8 cellular contexts compared by ENCODE assay signal in genomic region chr12:54126696-54127537, GRCh38.
DNase-seq lines count a peak whose midpoint lies in the region; ATAC-seq and TF ChIP-seq lines count a peak whose summit lies in the region.

No MANE protein-coding gene starts in this region.

- TF ChIP-seq CTCF in RWPE2 (IDR thresholded peaks at IDR 0.05; ENCODE audit: poor library complexity, severe bottlenecking) (no peak), gastroesophageal sphincter (IDR thresholded peaks at IDR 0.05) (no peak), omental fat pad (IDR thresholded peaks at IDR 0.05) (no peak)

- H3K27ac ChIP-seq in BLaER1 treated with 17β-estradiol and CSF1 and Interleukin-3, amounts not matched to agents 10 nM and 100 nM, result no peak overlapping the region
- H3K27ac ChIP-seq in RWPE2 (ENCODE audit: poor library complexity, severe bottlenecking) (no peak overlapping the region), gastroesophageal sphincter (peak overlapping the region; percentile 51 to 94 (median 89))

- H3K9ac ChIP-seq in BLaER1 treated with 17β-estradiol and CSF1 and Interleukin-3, amounts not matched to agents 10 nM and 100 nM, result no peak overlapping the region

- WGBS in gastroesophageal sphincter (ENCODE audit: low coverage in 1 of 2), 2 donors, result 0% methylated on average over 8 to 15 of the region's 31 CpGs

- peak overlapping the region in 6 of 10 experiments; percentile 6 to 41 (median 28); a peak in 7 of 20 replicates for H3K4me3 ChIP-seq in BLaER1 treated with 17β-estradiol and CSF1 and Interleukin-3, amounts not matched to agents 10 nM and 100 nM
- H3K4me3 ChIP-seq in RWPE2 (ENCODE audit: severe bottlenecking) (peak overlapping the region; percentile 40), gastroesophageal sphincter (peak overlapping the region; percentile 81 to 88)

- H3K4me1 ChIP-seq in BLaER1 treated with 17β-estradiol and CSF1 and Interleukin-3, amounts not matched to agents 10 nM and 100 nM, result peaks cover 8 to 24% (median 14%) of the 10 kb centered on the region in 10 experiments; a peak in 18 of 20 replicates
- H3K4me1 ChIP-seq in RWPE2 (ENCODE audit: insufficient read depth, poor library complexity, severe bottlenecking), result no peaks in the 10 kb centered on the region
- H3K4me1 ChIP-seq in gastroesophageal sphincter, result peaks cover 0 to 55% (median 7%) of the 10 kb centered on the region in 3 donors

- H3K4me2 ChIP-seq in BLaER1 treated with 17β-estradiol and CSF1 and Interleukin-3, amounts not matched to agents 10 nM and 100 nM, result peak overlapping the region; percentile 15 to 90 (median 65); a peak in 21 of 22 replicates

- H3K27me3 ChIP-seq in BLaER1 treated with 17β-estradiol and CSF1 and Interleukin-3, amounts not matched to agents 10 nM and 100 nM, result peaks cover 88 to 100% (median 100%) of the 10 kb centered on the region in 11 experiments
- peaks cover 44% of the 10 kb centered on the region for H3K27me3 ChIP-seq in RWPE2 (ENCODE audit: insufficient read depth, poor library complexity, severe bottlenecking)
- peaks cover 5% of the 10 kb centered on the region for H3K27me3 ChIP-seq in gastroesophageal sphincter

- H4K20me1 ChIP-seq in BLaER1 treated with 17β-estradiol and CSF1 and Interleukin-3, amounts not matched to agents 10 nM and 100 nM, result peaks cover 0 to 51% (median 19%) of the 10 kb centered on the region in 11 experiments; a peak in 16 of 22 replicates

- no peak for DNase-seq in RWPE2 (ENCODE audit: low spot score)
- no peak for DNase-seq in omental fat pad (ENCODE audit: low spot score)
- DNase-seq in GF-D8 (lab: John Stamatoyannopoulos, UW), result no peak
- DNase-seq in NK-92 (lab: John Stamatoyannopoulos, UW; ENCODE audit: unreplicated experiment), result no peak
- no peak for DNase-seq in NCI-H1930 (lab: John Stamatoyannopoulos, UW)

- no peak for TF ChIP-seq EP300 in gastroesophageal sphincter (IDR thresholded peaks at IDR 0.05)

- TF ChIP-seq POLR2A in gastroesophageal sphincter (IDR thresholded peaks at IDR 0.05), result peak; percentile 63 to 66

- no peaks in the 10 kb centered on the region for H3K36me3 ChIP-seq in BLaER1 treated with 17β-estradiol and CSF1 and Interleukin-3, amounts not matched to agents 10 nM and 100 nM
- no peaks in the 10 kb centered on the region for H3K36me3 ChIP-seq in RWPE2 (ENCODE audit: low read depth)
- peaks cover 0 to 10% of the 10 kb centered on the region in 2 donors for H3K36me3 ChIP-seq in gastroesophageal sphincter

- no peaks in the 10 kb centered on the region for H3K9me3 ChIP-seq in BLaER1 treated with 17β-estradiol and CSF1 and Interleukin-3, amounts not matched to agents 10 nM and 100 nM (replicated peaks in 1 of 11)
- H3K9me3 ChIP-seq in RWPE2 (ENCODE audit: severe bottlenecking) (no peaks in the 10 kb centered on the region), gastroesophageal sphincter (no peaks in the 10 kb centered on the region)

- peak; percentile 47; the same call in 2 of the 3 replicates for ATAC-seq in RWPE2 (ENCODE audit: low read depth)
- peak; percentile 87 for ATAC-seq in gastroesophageal sphincter
- ATAC-seq in omental fat pad (ENCODE audit: low FRiP score), result peak; percentile 73
- ATAC-seq in GM19455 (IDR thresholded peaks at IDR 0.05; ENCODE audit: unreplicated experiment), result no peak

Comparison
In these comparisons a context has a peak if more than half of its experiments do, and no peak if none do; other contexts are left out.
1. H3K27ac ChIP-seq: peak in gastroesophageal sphincter (4 of 4); none in BLaER1 treated with 17β-estradiol and CSF1 and Interleukin-3, amounts not matched to agents 10 nM and 100 nM (0 of 11) and RWPE2 (single experiment).
2. H3K4me3 ChIP-seq: peak in every context shown above with its lines; median percentile 84 in gastroesophageal sphincter; 40 in RWPE2; 28 in BLaER1 treated with 17β-estradiol and CSF1 and Interleukin-3, amounts not matched to agents 10 nM and 100 nM.